Comparison of ENCODE assay signal across 3 cellular contexts in genomic region chr3:183497313-183497712, GRCh38.
TF ChIP-seq lines count a peak whose summit lies in the region.

No MANE protein-coding gene starts in this region.

TF ChIP-seq in HCT116, 20 proteins besides CTCF, POLR2A, EP300 and RAD21:
- TF ChIP-seq EZH2phosphoT487 (IDR thresholded peaks at IDR 0.05; ENCODE audit: borderline replicate concordance) (no peak), FOSL1 (IDR thresholded peaks at IDR 0.05; ENCODE audit: low read depth) (no peak), MAX (IDR thresholded peaks at IDR 0.05) (no peak), JUND (IDR thresholded peaks at IDR 0.05) (no peak), SP1 (IDR thresholded peaks at IDR 0.05; ENCODE audit: low read depth) (no peak)

TF ChIP-seq in H1, 55 proteins besides CTCF, POLR2A, EP300 and RAD21:
- TF ChIP-seq SUZ12 (IDR thresholded peaks at IDR 0.05; ENCODE audit: low read length) (no peak), SIX5 (IDR thresholded peaks at IDR 0.05; ENCODE audit: low read depth, low read length) (peak; percentile 42; the same call in 1 of the 2 replicates), GABPA (IDR thresholded peaks at IDR 0.05; ENCODE audit: borderline replicate concordance, insufficient read depth, low read length) (no peak), ATF2 (IDR thresholded peaks at IDR 0.05; ENCODE audit: low read length) (no peak), RXRA (IDR thresholded peaks at IDR 0.05; ENCODE audit: insufficient read depth, low read depth, low read length) (no peak)
- TF ChIP-seq, protein P1, sequence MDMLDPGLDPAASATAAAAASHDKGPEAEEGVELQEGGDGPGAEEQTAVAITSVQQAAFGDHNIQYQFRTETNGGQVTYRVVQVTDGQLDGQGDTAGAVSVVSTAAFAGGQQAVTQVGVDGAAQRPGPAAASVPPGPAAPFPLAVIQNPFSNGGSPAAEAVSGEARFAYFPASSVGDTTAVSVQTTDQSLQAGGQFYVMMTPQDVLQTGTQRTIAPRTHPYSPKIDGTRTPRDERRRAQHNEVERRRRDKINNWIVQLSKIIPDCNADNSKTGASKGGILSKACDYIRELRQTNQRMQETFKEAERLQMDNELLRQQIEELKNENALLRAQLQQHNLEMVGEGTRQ (IDR thresholded peaks at IDR 0.05; ENCODE audit: low read length), result peak; percentile 59

TF ChIP-seq in HepG2, 621 proteins besides CTCF, POLR2A, EP300 and RAD21:
- TF ChIP-seq ZNF143 (CRISPR knock-in tag; IDR thresholded peaks at IDR 0.05) (peak; percentile 65; the same call in 1 of the 2 replicates), THAP11 (CRISPR knock-in tag; IDR thresholded peaks at IDR 0.05) (peak; percentile 81), ZNF550 (CRISPR knock-in tag; IDR thresholded peaks at IDR 0.05; ENCODE audit: borderline replicate concordance) (no peak)
